Comparison of ENCODE assay signal across 8 cellular contexts in genomic region chr14:32201196-32201815, GRCh38. TPM values are rescaled to one million over a fixed set of nuclear protein-coding genes. Genes with fewer than 3 reads are reported as not detected.
DNase-seq lines count a peak whose midpoint lies in the region; ATAC-seq and TF ChIP-seq lines count a peak whose summit lies in the region.

No MANE protein-coding gene starts in this region.

- intact Hi-C loops in CD8-positive, alpha-beta T cell (cut with DNase I, micrococcal nuclease), result loop anchor here (2.0 to 5.0 kb wide), 7 partner anchors 49 to 1579 kb away; partner anchors contain the start of genes AP4S1 (in 2 of the 2), DTD2 (in 1 of the 2), SCFD1 (in 1 of the 2) and STRN3 (in 1 of the 2)

- peaks cover 20% of the 10 kb centered on the region for H3K4me1 ChIP-seq in CD8-positive, alpha-beta T cell (ENCODE audit: insufficient read depth, low read length)
- H3K4me1 ChIP-seq in HUES48 (ENCODE audit: control insufficient read depth, insufficient read depth, low read length), result no peaks in the 10 kb centered on the region

- CTCF ChIA-PET in CD8-positive, alpha-beta T cell (lab: Charles Lee), result no interaction called here

- peak overlapping the region; percentile 100 for H3K27ac ChIP-seq in CD8-positive, alpha-beta T cell (ENCODE audit: low read depth, low read length)
- H3K27ac ChIP-seq in HUES48 (ENCODE audit: low read depth, low read length), result peak overlapping the region; percentile 61

- no peak for TF ChIP-seq CTCF in CD8-positive, alpha-beta T cell (IDR thresholded peaks at IDR 0.05)
- no peak for TF ChIP-seq CTCF in fibroblast of pulmonary artery (IDR thresholded peaks at IDR 0.05; ENCODE audit: low read length, missing control alignments)
- no peak for TF ChIP-seq CTCF in nephron (IDR thresholded peaks at IDR 0.05; ENCODE audit: unreplicated experiment in 3 of 3)

- no peaks in the 10 kb centered on the region for H3K9me3 Mint-ChIP-seq in CD8-positive, alpha-beta T cell
- H3K9me3 Mint-ChIP-seq in activated T-helper 17 cell treated with anti-CD3 and anti-CD28 coated beads, Interleukin-2, amount 50 U/mL, for 72 hours, result no peaks in the 10 kb centered on the region
- no peaks in the 10 kb centered on the region for H3K9me3 Mint-ChIP-seq in nephron

- H3K4me1 Mint-ChIP-seq in CD8-positive, alpha-beta T cell (ENCODE audit: low read depth), result peaks cover 29% of the 10 kb centered on the region
- peaks cover 34% of the 10 kb centered on the region for H3K4me1 Mint-ChIP-seq in activated T-helper 17 cell treated with anti-CD3 and anti-CD28 coated beads, Interleukin-2, amount 50 U/mL, for 72 hours
- H3K4me1 Mint-ChIP-seq in nephron, result peaks cover 12% of the 10 kb centered on the region

- POLR2A ChIA-PET in CD8-positive, alpha-beta T cell (lab: Charles Lee), result interaction anchor here (2.6 kb wide), 1 partner anchor 124 kb away, joined by 18 read pairs; the partner anchor contains the start of gene ARHGAP5

- peaks cover 18% of the 10 kb centered on the region for H3K36me3 Mint-ChIP-seq in CD8-positive, alpha-beta T cell
- peaks cover 15% of the 10 kb centered on the region for H3K36me3 Mint-ChIP-seq in activated T-helper 17 cell treated with anti-CD3 and anti-CD28 coated beads, Interleukin-2, amount 50 U/mL, for 72 hours (ENCODE audit: low read depth)
- H3K36me3 Mint-ChIP-seq in nephron (ENCODE audit: low read depth), result no peaks in the 10 kb centered on the region

- H3K4me3 ChIP-seq in CD8-positive, alpha-beta T cell (ENCODE audit: low read depth, low read length), result peak overlapping the region; percentile 92
- H3K4me3 ChIP-seq in HUES48 (ENCODE audit: low read depth, low read length), result peak overlapping the region; percentile 96
- H3K4me3 ChIP-seq in fibroblast of pulmonary artery (replicated peaks; ENCODE audit: low read depth, low read length), result peak overlapping the region; percentile 70

- H3K9me3 ChIP-seq in CD8-positive, alpha-beta T cell (ENCODE audit: low read length), result no peaks in the 10 kb centered on the region
- H3K9me3 ChIP-seq in HUES48 (ENCODE audit: control insufficient read depth, insufficient read depth, low read length), result no peaks in the 10 kb centered on the region

- H3K4me3 Mint-ChIP-seq in CD8-positive, alpha-beta T cell, result peak overlapping the region; percentile 90
- H3K4me3 Mint-ChIP-seq in activated T-helper 17 cell treated with anti-CD3 and anti-CD28 coated beads, Interleukin-2, amount 50 U/mL, for 72 hours, result peak overlapping the region; percentile 94
- H3K4me3 Mint-ChIP-seq in nephron, result peak overlapping the region; percentile 94 to 95 (median 94)

- peak overlapping the region; percentile 100 for H3K27ac Mint-ChIP-seq in CD8-positive, alpha-beta T cell
- H3K27ac Mint-ChIP-seq in activated T-helper 17 cell treated with anti-CD3 and anti-CD28 coated beads, Interleukin-2, amount 50 U/mL, for 72 hours, result peak overlapping the region; percentile 100
- peak overlapping the region; percentile 99 to 100 (median 99) for H3K27ac Mint-ChIP-seq in nephron

- peak overlapping the region; percentile 72 for H3K9ac ChIP-seq in HUES48 (ENCODE audit: low read depth, low read length)

- H3K36me3 ChIP-seq in CD8-positive, alpha-beta T cell (ENCODE audit: insufficient read depth, low read length), result no peaks in the 10 kb centered on the region
- no peaks in the 10 kb centered on the region for H3K36me3 ChIP-seq in HUES48 (ENCODE audit: control insufficient read depth, insufficient read depth, low read length)

- peak; percentile 37 to 80 (median 67) for DNase-seq in CD8-positive, alpha-beta T cell
- DNase-seq in OCI-M2 (lab: John Stamatoyannopoulos, UW; ENCODE audit: unreplicated experiment), result peak; percentile 81
- DNase-seq in fibroblast of pulmonary artery (ENCODE audit: low read depth), result peak; percentile 55
- DNase-seq in stimulated activated naive CD8-positive, alpha-beta T cell treated with anti-CD3 and anti-CD28 coated beads, Interleukin-15, Interleukin-2, amounts not matched to agents 100 U/mL and 50 U/mL, for 24 hours, result peak; percentile 86

- ATAC-seq in CD8-positive, alpha-beta T cell, result peak; percentile 48
- peak; percentile 48 for ATAC-seq in GM21390 (IDR thresholded peaks at IDR 0.05; ENCODE audit: unreplicated experiment)
- peak; percentile 74 for ATAC-seq in activated T-helper 17 cell treated with anti-CD3 and anti-CD28 coated beads, Interleukin-2, amount 50 U/mL, for 72 hours (replicated peaks)
- peak; percentile 54 for ATAC-seq in stimulated activated naive CD8-positive, alpha-beta T cell treated with anti-CD3 and anti-CD28 coated beads, Interleukin-15, Interleukin-2, amounts not matched to agents 100 U/mL and 50 U/mL, for 24 hours

- no peaks in the 10 kb centered on the region for H3K27me3 ChIP-seq in CD8-positive, alpha-beta T cell (ENCODE audit: insufficient read depth, low read length)
- H3K27me3 ChIP-seq in HUES48 (ENCODE audit: control insufficient read depth, insufficient read depth, low read length), result 0 out of 2 replicates have a peak, but pooled peaks cover 8% of the 10 kb centered on the region

- peaks cover 2% of the 10 kb centered on the region for H3K27me3 Mint-ChIP-seq in CD8-positive, alpha-beta T cell (ENCODE audit: low read depth)
- no peaks in the 10 kb centered on the region for H3K27me3 Mint-ChIP-seq in activated T-helper 17 cell treated with anti-CD3 and anti-CD28 coated beads, Interleukin-2, amount 50 U/mL, for 72 hours
- peaks cover 1% of the 10 kb centered on the region for H3K27me3 Mint-ChIP-seq in nephron (ENCODE audit: low read depth)

RNA-seq across cellular contexts. Expression of gene RNU6-7, which starts 0.5 kb away (rescaled TPM):
- total RNA-seq in CD8-positive, alpha-beta T cell, result not detected
- not detected for total RNA-seq in activated T-helper 17 cell treated with anti-CD3 and anti-CD28 coated beads, Interleukin-2, amount 50 U/mL, for 72 hours

RNA-seq across cellular contexts. Expression of gene RNU6-8, which starts 1.8 kb away (rescaled TPM):
- not detected for total RNA-seq in CD8-positive, alpha-beta T cell
- total RNA-seq in activated T-helper 17 cell treated with anti-CD3 and anti-CD28 coated beads, Interleukin-2, amount 50 U/mL, for 72 hours, result not detected

Comparison
In these comparisons a context has a peak if more than half of its experiments do, and no peak if none do; other contexts are left out.
1. Peak in every context shown above with its lines: DNase-seq, ATAC-seq, H3K4me3 ChIP-seq and H3K27ac ChIP-seq.